ENCODE assay signal across 6 cellular contexts in genomic region chr1:104322131-104322530, GRCh38.
"Had no signal": no experiment of that assay in that cellular context is flagged by ENCODE, and none has a peak within 500 bp of the region (broad histone marks: within the 10 kb centered on the region; RNA-seq: fewer than 3 reads in every experiment).

No MANE protein-coding gene starts in this region.

- ATAC-seq: GM23338, K562 had no signal

- DNase-seq: H9, HCEC 1CT, IMR-90 had no signal

- H3K27ac ChIP-seq: HL-60 had no signal

- H3K4me3 ChIP-seq: GM23338, K562 had no signal
